In the genomic region with DNA sequence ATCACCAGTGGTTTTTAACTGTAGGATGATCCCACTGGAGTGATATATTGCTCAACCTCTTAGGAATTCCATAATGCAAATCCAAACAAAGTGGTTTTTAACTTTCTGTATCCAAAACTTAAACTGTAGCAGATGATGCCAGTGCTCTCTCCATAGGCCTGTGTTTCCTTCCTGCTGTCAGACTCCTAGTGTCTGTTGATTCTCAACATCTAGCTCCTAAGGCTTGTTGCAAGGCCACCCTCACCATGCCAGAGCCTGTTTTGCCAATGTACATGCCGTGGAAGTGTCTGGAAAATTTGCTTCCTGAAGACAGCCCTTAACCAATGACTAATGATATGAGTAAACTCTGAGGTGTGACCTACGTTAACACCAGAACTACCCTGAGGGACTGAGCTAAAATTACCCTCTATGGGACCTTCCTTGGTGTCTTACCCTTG, we compare ENCODE assay signal across 10 cellular contexts. TPM values are rescaled to one million over a fixed set of nuclear protein-coding genes. Genes with fewer than 3 reads are reported as not detected.
A peak's percentile ranks its signal among the peaks of the same experiment; 100 is the strongest.
DNase-seq lines count a peak whose midpoint lies in the region; ATAC-seq, FAIRE-seq and TF ChIP-seq lines count a peak whose summit lies in the region.
"Had no signal": no experiment of that assay in that cellular context is flagged by ENCODE, and none has a peak within 500 bp of the region (broad histone marks: within the 10 kb centered on the region; RNA-seq: fewer than 3 reads in every experiment).

No MANE protein-coding gene starts in this region.

- 79 to 86% methylated on average over 2 of the region's 2 CpGs for WGBS in thyroid gland, 2 donors

- peaks cover 24% of the 10 kb centered on the region for H3K36me3 ChIP-seq in left ventricle myocardium inferior
- H3K36me3 ChIP-seq in thyroid gland: no peaks in the 10 kb centered on the region

- peak overlapping the region; percentile 7 for H3K27ac ChIP-seq in left ventricle myocardium inferior (replicated peaks)
- no peak overlapping the region for H3K27ac ChIP-seq in thyroid gland

- H3K4me3 ChIP-seq in left ventricle myocardium inferior (no peak overlapping the region), thyroid gland (replicated peaks in 1 of 3) (no peak overlapping the region)

- intact Hi-C loops in left ventricle myocardium inferior (cut with micrococcal nuclease): no loop called here
- intact Hi-C loops in Right ventricle myocardium superior (cut with DNase I): no loop called here
- intact Hi-C loops in thyroid gland (cut with DNase I): no loop called here

- ATAC-seq in Right ventricle myocardium superior (ENCODE audit: poor library complexity) (no peak), HG03025 (IDR thresholded peaks at IDR 0.05; ENCODE audit: low FRiP score, unreplicated experiment) (no peak)

- TF ChIP-seq CTCF in left ventricle myocardium inferior (IDR thresholded peaks at IDR 0.05; ENCODE audit: borderline replicate concordance): no peak
- no peak for TF ChIP-seq CTCF in thyroid gland (IDR thresholded peaks at IDR 0.05)

- H3K9me3 ChIP-seq in left ventricle myocardium inferior (replicated peaks): no peaks in the 10 kb centered on the region
- H3K9me3 ChIP-seq in thyroid gland: no peaks in the 10 kb centered on the region

- DNase-seq in left ventricle myocardium inferior (no peak), Right ventricle myocardium superior (no peak), amniotic epithelial cell (ENCODE audit: low read depth) (peak; percentile 95), hepatic stellate cell (ENCODE audit: low spot score) (peak; percentile 57), urothelium cell line (ENCODE audit: low spot score) (peak; percentile 11), thyroid gland (no peak)
- no peak for DNase-seq in activated CD4-positive, alpha-beta T cell treated with anti-CD3 and anti-CD28 coated beads for 48 hours
- DNase-seq: CD4-positive, alpha-beta T cell; NCI-H1092 had no signal

- no peak for FAIRE-seq in urothelium cell line (lab: Jason Lieb, UNC)

- H3K27me3 ChIP-seq in left ventricle myocardium inferior (ENCODE audit: low read depth): no peaks in the 10 kb centered on the region
- H3K27me3 ChIP-seq in thyroid gland: no peaks in the 10 kb centered on the region

- no peak for TF ChIP-seq POLR2A in thyroid gland (IDR thresholded peaks at IDR 0.05)

- H3K4me1 ChIP-seq in left ventricle myocardium inferior (peaks cover 20% of the 10 kb centered on the region), thyroid gland (peaks cover 0 to 10% of the 10 kb centered on the region in 2 donors)

RNA-seq across cellular contexts. Expression of a gene that starts 39.3 kb away (rescaled TPM):
- total RNA-seq in left ventricle myocardium inferior: 19.4 TPM
- total RNA-seq in Right ventricle myocardium superior: 14.1 TPM
- total RNA-seq in thyroid gland: 10 to 100 TPM; 42.9 to 99.9 (median 54.6) TPM

Comparison
In these comparisons a context has a peak if more than half of its experiments do, and no peak if none do; other contexts are left out.
1. DNase-seq: peak in amniotic epithelial cell (single experiment), hepatic stellate cell (single experiment) and urothelium cell line (single experiment); none in left ventricle myocardium inferior (single experiment), Right ventricle myocardium superior (single experiment), thyroid gland (0 of 2) and activated CD4-positive, alpha-beta T cell treated with anti-CD3 and anti-CD28 coated beads for 48 hours (single experiment).